Comparison of ENCODE assay signal across 18 cellular contexts in the genomic region with DNA sequence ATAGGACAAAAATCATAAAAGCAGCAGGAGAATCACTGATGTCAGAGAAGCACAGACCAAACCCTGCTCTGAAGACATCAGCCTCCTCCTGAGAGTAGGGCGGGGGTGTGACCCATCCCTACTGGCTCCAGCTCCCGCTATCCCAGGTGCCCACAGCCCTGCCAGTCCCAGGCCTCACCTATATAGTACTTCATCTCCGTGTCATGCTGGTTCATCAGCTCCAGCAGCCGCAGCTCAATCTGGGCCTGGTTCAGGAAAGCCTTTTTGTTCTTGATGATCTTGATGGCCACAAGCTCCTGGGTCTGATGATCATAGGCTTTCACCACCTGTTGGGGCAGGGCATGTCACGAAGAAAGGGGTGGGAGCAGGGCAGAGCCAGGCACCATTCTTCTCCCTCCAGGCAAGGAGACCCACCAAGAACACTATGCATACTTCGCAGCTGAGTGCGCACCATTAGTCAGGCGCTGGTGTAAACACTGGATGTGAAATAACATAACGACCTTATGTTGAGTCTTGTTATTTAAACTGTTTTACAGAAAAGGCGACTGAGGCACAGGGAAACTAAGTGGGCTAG. TPM values are rescaled to one million over a fixed set of nuclear protein-coding genes. Genes with fewer than 3 reads are reported as not detected.
"Had no signal": no experiment of that assay in that cellular context is flagged by ENCODE, and none has a peak within 500 bp of the region (broad histone marks: within the 10 kb centered on the region; RNA-seq: fewer than 3 reads in every experiment).

No MANE protein-coding gene starts in this region.

- H3K4me3 ChIP-seq: cardiac muscle cell, esophagus squamous epithelium, upper lobe of right lung had no signal

- H3K27me3 ChIP-seq: cardiac muscle cell, esophagus squamous epithelium, neutrophil, upper lobe of right lung had no signal

- H3K27ac Mint-ChIP-seq: activated CD4-positive, alpha-beta T cell treated with anti-CD3 and anti-CD28 coated beads, Interleukin-2, amount 10 ng/mL, durations not matched to agents 7 days and 5 days; WTC11 had no signal

- H3K27me3 Mint-ChIP-seq: activated CD4-positive, alpha-beta T cell treated with anti-CD3 and anti-CD28 coated beads, Interleukin-2, amount 10 ng/mL, durations not matched to agents 7 days and 5 days had no signal

- DNase-seq: activated CD4-positive, alpha-beta T cell treated with anti-CD3 and anti-CD28 coated beads, Interleukin-2, amount 10 ng/mL, durations not matched to agents 7 days and 5 days; activated naive CD4-positive, alpha-beta T cell; activated naive CD8-positive, alpha-beta T cell treated with anti-CD3 and anti-CD28 coated beads, Interleukin-2, amount 50 U/mL, for 24 hours; activated T-cell treated with anti-CD3 and anti-CD28 coated beads, Interleukin-2, amount 50 U/mL, for 72 hours; esophagus squamous epithelium; foreskin fibroblast; head of caudate nucleus; left colon; mammary epithelial cell; posterior cingulate gyrus; stimulated activated CD4-positive, alpha-beta T cell treated with anti-CD3 and anti-CD28 coated beads, Interleukin-2, amount 100 ng/mL, for 48 hours; stimulated activated naive CD4-positive, alpha-beta T cell treated with Interleukin-2 at 50 U/mL for 16 hours; upper lobe of right lung had no signal

- H3K4me3 Mint-ChIP-seq: activated CD4-positive, alpha-beta T cell treated with anti-CD3 and anti-CD28 coated beads, Interleukin-2, amount 10 ng/mL, durations not matched to agents 7 days and 5 days; activated naive CD8-positive, alpha-beta T cell treated with anti-CD3 and anti-CD28 coated beads, Interleukin-2, amount 50 U/mL, for 24 hours; activated T-cell treated with anti-CD3 and anti-CD28 coated beads, Interleukin-2, amount 50 U/mL, for 72 hours; T-helper 1 cell treated with Interleukin-12 subunit alpha and Interleukin-12 subunit beta and Interleukin-4 antibody, amounts not matched to agents 30 μg/mL and 1 μg/mL, for 36 hours; WTC11 had no signal

- H3K27ac ChIP-seq: cardiac muscle cell, esophagus squamous epithelium, neutrophil, upper lobe of right lung had no signal

- H3K9me3 Mint-ChIP-seq: activated CD4-positive, alpha-beta T cell treated with anti-CD3 and anti-CD28 coated beads, Interleukin-2, amount 10 ng/mL, durations not matched to agents 7 days and 5 days; activated naive CD8-positive, alpha-beta T cell treated with anti-CD3 and anti-CD28 coated beads, Interleukin-2, amount 50 U/mL, for 24 hours; activated T-cell treated with anti-CD3 and anti-CD28 coated beads, Interleukin-2, amount 50 U/mL, for 72 hours; T-helper 1 cell treated with Interleukin-12 subunit alpha and Interleukin-12 subunit beta and Interleukin-4 antibody, amounts not matched to agents 30 μg/mL and 1 μg/mL, for 36 hours; WTC11 had no signal

- H3K9me3 ChIP-seq: esophagus squamous epithelium, neutrophil, upper lobe of right lung had no signal

RNA-seq across cellular contexts. Expression of a gene that starts 51.1 kb away (rescaled TPM):
- total RNA-seq: activated CD4-positive, alpha-beta T cell treated with anti-CD3 and anti-CD28 coated beads, Interleukin-2, amount 10 ng/mL, durations not matched to agents 7 days and 5 days; activated T-cell treated with anti-CD3 and anti-CD28 coated beads, Interleukin-2, amount 50 U/mL, for 72 hours; cardiac muscle cell; esophagus squamous epithelium; left colon; mammary epithelial cell; temporal lobe; upper lobe of right lung; WTC11 had no signal
